8 cellular contexts compared by ENCODE assay signal in the genomic region with DNA sequence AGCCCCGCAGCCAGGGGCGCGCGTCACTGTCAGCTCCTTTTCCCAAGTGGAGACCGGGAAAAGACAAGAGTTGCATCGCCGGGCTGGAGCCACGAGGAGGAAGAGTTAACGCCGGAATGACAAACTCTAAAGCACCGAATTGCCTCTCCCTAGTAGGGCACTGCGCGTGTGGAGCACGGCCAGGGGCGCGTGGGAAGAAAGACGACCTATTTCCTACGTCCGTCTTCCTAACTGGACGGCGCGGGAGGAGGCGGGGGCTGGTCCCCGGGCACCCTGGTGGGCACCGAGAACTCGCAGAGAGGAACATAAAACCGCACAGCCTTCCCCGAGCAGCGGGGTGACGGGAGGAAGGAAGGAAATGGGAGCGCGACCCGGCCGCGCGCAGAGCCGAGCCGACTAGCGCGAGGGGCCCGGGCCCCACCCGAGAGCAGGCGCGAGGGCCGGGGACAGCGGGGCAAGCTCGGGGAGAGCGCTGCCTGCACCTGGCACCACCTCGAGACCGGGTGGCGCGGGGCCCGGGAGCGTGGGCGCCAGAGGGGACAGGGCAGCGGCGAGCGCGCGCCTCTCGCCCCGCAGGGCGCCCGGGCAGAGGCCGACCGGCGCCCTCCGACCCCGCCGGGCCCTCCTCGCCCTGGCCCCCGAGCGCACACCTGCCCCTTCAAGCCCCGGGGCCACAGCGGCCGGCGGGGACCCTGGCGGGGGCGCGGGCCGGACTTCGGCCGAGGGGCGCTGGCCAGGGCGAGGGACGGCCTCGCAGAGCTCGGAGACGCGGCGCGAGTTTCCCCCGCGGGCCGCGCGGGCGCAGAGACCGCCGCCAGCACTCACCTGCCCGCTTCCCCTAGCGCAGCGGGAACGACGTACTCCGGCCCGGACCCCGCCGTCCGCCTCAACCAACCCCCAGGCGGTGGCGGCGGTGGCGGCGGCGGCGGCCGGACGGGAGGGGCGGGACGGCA. TPM values are rescaled to one million over a fixed set of nuclear protein-coding genes. Genes with fewer than 3 reads are reported as not detected.
DNase-seq lines count a peak whose midpoint lies in the region; ATAC-seq and TF ChIP-seq lines count a peak whose summit lies in the region.

No MANE protein-coding gene starts in this region.

- H3K4me1 ChIP-seq in BLaER1, result peaks cover 39% of the 10 kb centered on the region
- H3K4me1 ChIP-seq in right atrium auricular region, result peaks cover 0 to 60% of the 10 kb centered on the region in 2 donors
- no peaks in the 10 kb centered on the region for H3K4me1 ChIP-seq in prostate gland (replicated peaks)

- H3K4me2 ChIP-seq in BLaER1, result peak overlapping the region; percentile 95

- peak; percentile 4 for ATAC-seq in HG03460 (IDR thresholded peaks at IDR 0.05; ENCODE audit: unreplicated experiment)
- ATAC-seq in SK-N-SH treated with all-trans-retinoic acid at 6 μM for 48 hours, result peak; percentile 3

- H3K4me3 ChIP-seq in BLaER1 (peak overlapping the region; percentile 91), right atrium auricular region (peak overlapping the region; percentile 84 to 97), prostate gland (peak overlapping the region; percentile 81 to 93)

- WGBS in prostate gland, result under 1% methylated on average over 54 of the region's 121 CpGs

- intact Hi-C loops in prostate gland (cut with DNase I), result no loop called here

- peak; percentile 70 for DNase-seq in right atrium auricular region (ENCODE audit: low spot score)
- peak; percentile 22 for DNase-seq in prostate gland (ENCODE audit: low spot score)
- DNase-seq in NCI-H2029 (lab: John Stamatoyannopoulos, UW), result no peak

- TF ChIP-seq POLR2A in GM19193 (IDR thresholded peaks at IDR 0.05; ENCODE audit: extremely low read depth, insufficient read depth, insufficient read length) (peak; percentile 37), prostate gland (IDR thresholded peaks at IDR 0.05) (peak; percentile 60)

- peak in 1 of 2 donors; percentile 46 for TF ChIP-seq CTCF in right atrium auricular region (IDR thresholded peaks at IDR 0.05)
- TF ChIP-seq CTCF in prostate gland (IDR thresholded peaks at IDR 0.05), result peak in 1 of 4 experiments; percentile 28

- peaks cover 93% of the 10 kb centered on the region for H4K20me1 ChIP-seq in BLaER1

- peak overlapping the region; percentile 91 for H3K9ac ChIP-seq in BLaER1

- H3K27ac ChIP-seq in BLaER1, result peak overlapping the region; percentile 93
- peak overlapping the region; percentile 47 for H3K27ac ChIP-seq in angular gyrus (ENCODE audit: low read depth, low read length)
- peak overlapping the region; percentile 90 to 95 for H3K27ac ChIP-seq in right atrium auricular region
- H3K27ac ChIP-seq in prostate gland, result peak overlapping the region; percentile 80 to 89

- H3K9me3 ChIP-seq in BLaER1 (no peaks in the 10 kb centered on the region), right atrium auricular region (no peaks in the 10 kb centered on the region), prostate gland (no peaks in the 10 kb centered on the region)

- H3K27me3 ChIP-seq in BLaER1 (no peaks in the 10 kb centered on the region), right atrium auricular region (no peaks in the 10 kb centered on the region), prostate gland (replicated peaks; ENCODE audit: insufficient read depth) (no peaks in the 10 kb centered on the region)

- no peaks in the 10 kb centered on the region for H3K36me3 ChIP-seq in BLaER1
- H3K36me3 ChIP-seq in right atrium auricular region, result no peaks in the 10 kb centered on the region
- no peaks in the 10 kb centered on the region for H3K36me3 ChIP-seq in prostate gland

TF ChIP-seq in SK-N-SH treated with all-trans-retinoic acid at 6 μM for 48 hours, 23 proteins besides CTCF, POLR2A, EP300 and RAD21 (continues in another document):
- no peak for TF ChIP-seq TCF4 (CRISPR knock-in tag; IDR thresholded peaks at IDR 0.05; ENCODE audit: borderline replicate concordance)
- no peak for TF ChIP-seq ZNF8 (CRISPR knock-in tag; IDR thresholded peaks at IDR 0.05)
- TF ChIP-seq OSR1 (CRISPR knock-in tag; IDR thresholded peaks at IDR 0.05), result no peak
- TF ChIP-seq ISL1 (CRISPR knock-in tag; IDR thresholded peaks at IDR 0.05), result no peak
- TF ChIP-seq BACH2 (CRISPR knock-in tag; IDR thresholded peaks at IDR 0.05; ENCODE audit: borderline replicate concordance), result no peak
- TF ChIP-seq SNAI2 (CRISPR knock-in tag; IDR thresholded peaks at IDR 0.05), result no peak
- TF ChIP-seq ARNTL (CRISPR knock-in tag; IDR thresholded peaks at IDR 0.05; ENCODE audit: borderline replicate concordance, low read depth), result no peak
- no peak for TF ChIP-seq ZFP3 (CRISPR knock-in tag; IDR thresholded peaks at IDR 0.05)
- TF ChIP-seq ZFP30 (CRISPR knock-in tag; IDR thresholded peaks at IDR 0.05), result no peak
- no peak for TF ChIP-seq GLIS3 (CRISPR knock-in tag; IDR thresholded peaks at IDR 0.05)
- no peak for TF ChIP-seq PATZ1 (CRISPR knock-in tag; IDR thresholded peaks at IDR 0.05; ENCODE audit: borderline replicate concordance)
- TF ChIP-seq, protein P1, sequence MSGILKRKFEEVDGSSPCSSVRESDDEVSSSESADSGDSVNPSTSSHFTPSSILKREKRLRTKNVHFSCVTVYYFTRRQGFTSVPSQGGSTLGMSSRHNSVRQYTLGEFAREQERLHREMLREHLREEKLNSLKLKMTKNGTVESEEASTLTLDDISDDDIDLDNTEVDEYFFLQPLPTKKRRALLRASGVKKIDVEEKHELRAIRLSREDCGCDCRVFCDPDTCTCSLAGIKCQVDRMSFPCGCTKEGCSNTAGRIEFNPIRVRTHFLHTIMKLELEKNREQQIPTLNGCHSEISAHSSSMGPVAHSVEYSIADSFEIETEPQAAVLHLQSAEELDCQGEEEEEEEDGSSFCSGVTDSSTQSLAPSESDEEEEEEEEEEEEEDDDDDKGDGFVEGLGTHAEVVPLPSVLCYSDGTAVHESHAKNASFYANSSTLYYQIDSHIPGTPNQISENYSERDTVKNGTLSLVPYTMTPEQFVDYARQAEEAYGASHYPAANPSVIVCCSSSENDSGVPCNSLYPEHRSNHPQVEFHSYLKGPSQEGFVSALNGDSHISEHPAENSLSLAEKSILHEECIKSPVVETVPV (CRISPR knock-in tag; IDR thresholded peaks at IDR 0.05), result no peak
- no peak for TF ChIP-seq ZNF565 (CRISPR knock-in tag; conservative IDR thresholded peaks at IDR 0.05; ENCODE audit: low read depth)
- no peak for TF ChIP-seq TSHZ2 (CRISPR knock-in tag; IDR thresholded peaks at IDR 0.05)
- TF ChIP-seq CSDC2 (CRISPR knock-in tag; IDR thresholded peaks at IDR 0.05), result no peak
- no peak for TF ChIP-seq ESRRG (CRISPR knock-in tag; IDR thresholded peaks at IDR 0.05)
- TF ChIP-seq RARB (CRISPR knock-in tag; IDR thresholded peaks at IDR 0.05), result no peak

RNA-seq across cellular contexts. Expression of gene SETD3, which starts 0.5 kb away (rescaled TPM):
- total RNA-seq in right atrium auricular region (100 to 1,000 TPM in 1 of 2 donors, 10 to 100 TPM in 1; 84.2 to 114 TPM), prostate gland (100 to 1,000 TPM in 1 of 2 donors, 10 to 100 TPM in 1; 59.5 to 106 TPM)

RNA-seq across cellular contexts. Expression of gene CCNK, which starts 1.0 kb away (rescaled TPM):
- total RNA-seq in right atrium auricular region (10 to 100 TPM; 13.9 to 17.1 TPM), prostate gland (10 to 100 TPM; 15.5 to 43.1 TPM)
